8 cellular contexts compared by ENCODE assay signal in the genomic region with DNA sequence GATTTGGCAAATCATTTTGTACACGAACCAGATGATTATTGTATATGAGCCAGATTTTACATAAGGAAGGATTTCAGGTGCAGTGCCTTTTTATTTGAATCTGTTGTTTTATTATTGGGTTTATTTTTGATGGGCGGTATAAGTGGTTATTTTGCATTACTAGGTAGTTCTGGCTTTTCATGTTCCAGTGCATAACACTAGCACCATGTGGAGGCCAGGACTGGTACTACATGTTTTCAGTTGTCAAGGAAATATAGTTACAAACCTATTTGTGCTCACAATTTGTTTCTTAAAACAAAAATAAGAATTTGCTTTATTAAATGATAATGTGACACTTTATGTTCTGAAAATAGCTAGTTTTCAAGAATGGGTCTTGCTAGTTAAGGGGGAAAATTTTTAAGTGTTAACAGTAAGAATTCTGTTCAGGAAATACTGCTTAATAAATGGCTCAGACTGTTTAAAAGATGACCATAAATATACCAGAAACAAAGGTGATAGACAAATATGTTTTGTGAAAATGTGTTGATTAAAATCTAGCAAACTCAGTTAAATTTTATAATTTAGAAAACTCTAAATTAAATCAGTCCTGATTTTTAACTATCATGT. TPM values are rescaled to one million over a fixed set of nuclear protein-coding genes. Genes with fewer than 3 reads are reported as not detected.
A peak's percentile ranks its signal among the peaks of the same experiment; 100 is the strongest.
DNase-seq lines count a peak whose midpoint lies in the region; ATAC-seq and TF ChIP-seq lines count a peak whose summit lies in the region.

No MANE protein-coding gene starts in this region.

- H3K4me1 Mint-ChIP-seq in nephron progenitor cell, result no peaks in the 10 kb centered on the region

- H3K27ac Mint-ChIP-seq in nephron progenitor cell, result no peak overlapping the region

- no peaks in the 10 kb centered on the region for H3K27me3 Mint-ChIP-seq in nephron progenitor cell (ENCODE audit: low read depth, poor library complexity)

- no peaks in the 10 kb centered on the region for H3K36me3 Mint-ChIP-seq in nephron progenitor cell (ENCODE audit: low read depth)

- H3K4me3 ChIP-seq in coronary artery, result no peak overlapping the region

- no peaks in the 10 kb centered on the region for H3K9me3 Mint-ChIP-seq in nephron progenitor cell

- no peak overlapping the region for H3K27ac ChIP-seq in coronary artery

- peak; percentile 47 for TF ChIP-seq CTCF in coronary artery (IDR thresholded peaks at IDR 0.05)
- TF ChIP-seq CTCF in nephron progenitor cell (IDR thresholded peaks at IDR 0.05), result peak; percentile 83

- no peak overlapping the region for H3K4me3 Mint-ChIP-seq in nephron progenitor cell

- ATAC-seq in GM18519 (IDR thresholded peaks at IDR 0.05; ENCODE audit: low FRiP score, unreplicated experiment) (peak; percentile 92), HG03175 (IDR thresholded peaks at IDR 0.05; ENCODE audit: unreplicated experiment) (peak; percentile 76)

- DNase-seq in AG20443 (ENCODE audit: low spot score) (peak; percentile 47), NCI-H460 (ENCODE audit: extremely low read depth, low read depth) (peak; percentile 59), coronary artery (ENCODE audit: low spot score) (no peak), nephron progenitor cell (peak; percentile 36)
- no peak for DNase-seq in activated effector memory CD4-positive, alpha-beta T cell treated with anti-CD3 and anti-CD28 coated beads, Interleukin-2, amount 50 U/mL, for 16 hours
- DNase-seq in activated CD8-positive, alpha-beta memory T cell treated with anti-CD3 and anti-CD28 coated beads, Interleukin-2, amount 50 U/mL, for 4 hours, result no peak

RNA-seq across cellular contexts. Expression of a gene that starts 7.1 kb away (rescaled TPM):
- 23.3 and 23.9 TPM in 2 replicates for total RNA-seq in NCI-H460 (2014; rRNA removed; shearing (Covaris generic))
- 15.3 and 18.8 TPM in 2 replicates for polyA plus RNA-seq in NCI-H460 (2014; cell fraction: nucleus; rRNA removed)

Comparison
In these comparisons a context has a peak if more than half of its experiments do, and no peak if none do; other contexts are left out.
1. DNase-seq: peak in AG20443 (single experiment), NCI-H460 (single experiment) and nephron progenitor cell (single experiment); none in coronary artery (single experiment), activated effector memory CD4-positive, alpha-beta T cell treated with anti-CD3 and anti-CD28 coated beads, Interleukin-2, amount 50 U/mL, for 16 hours (single experiment) and activated CD8-positive, alpha-beta memory T cell treated with anti-CD3 and anti-CD28 coated beads, Interleukin-2, amount 50 U/mL, for 4 hours (single experiment).